ENCODE assay signal across 8 cellular contexts in genomic region chr3:49411968-49412631, GRCh38.
DNase-seq lines count a peak whose midpoint lies in the region; ATAC-seq and TF ChIP-seq lines count a peak whose summit lies in the region.

RHOA (minus strand) TSS chr3:49411976; CDS start chr3:49375589, 36,387 bp downstream.
TCTA (plus strand) TSS chr3:49412423; CDS start chr3:49412427, 4 bp downstream.

- ATAC-seq in GM19025 (IDR thresholded peaks at IDR 0.05; ENCODE audit: low read depth, unreplicated experiment) (peak; percentile 61), HG03342 (IDR thresholded peaks at IDR 0.05; ENCODE audit: unreplicated experiment) (peak; percentile 69)
- ATAC-seq in central memory CD8-positive, alpha-beta T cell (replicated peaks; ENCODE audit: extremely low read depth, poor library complexity, severe bottlenecking), result peak; percentile 86

- H3K36me3 Mint-ChIP-seq in central memory CD8-positive, alpha-beta T cell (ENCODE audit: insufficient read depth), result peaks cover 24% of the 10 kb centered on the region

- DNase-seq in AG09309 (ENCODE audit: low read depth) (peak; percentile 100), NCI-H446 (lab: John Stamatoyannopoulos, UW) (peak; percentile 96 to 98), iris pigment epithelial cell (ENCODE audit: low read depth) (peak; percentile 100)
- DNase-seq in activated CD4-positive, CD25-positive, alpha-beta regulatory T cell treated with anti-CD3 and anti-CD28 coated beads, Interleukin-2, amount 50 U/mL, for 16 hours (ENCODE audit: low read depth, low spot score), result peak; percentile 98
- peak; percentile 96 to 99 for DNase-seq in central memory CD8-positive, alpha-beta T cell (ENCODE audit: low spot score in 2 of 2)
- DNase-seq in stimulated activated CD4-positive, alpha-beta T cell treated with anti-CD3 and anti-CD28 coated beads, Interleukin-12 subunit alpha, Interleukin-12 subunit beta, amount 100 ng/mL, for 24 hours (ENCODE audit: low read depth in 2 of 2), result peak; percentile 96 to 98

- TF ChIP-seq CTCF in AG09309 (IDR thresholded peaks at IDR 0.05; ENCODE audit: control insufficient read depth, insufficient read depth, low read depth, low read length, missing control alignments), result no peak

- H3K4me1 Mint-ChIP-seq in central memory CD8-positive, alpha-beta T cell, result peaks cover 65% of the 10 kb centered on the region

- H3K9me3 Mint-ChIP-seq in central memory CD8-positive, alpha-beta T cell, result no peaks in the 10 kb centered on the region

- no peaks in the 10 kb centered on the region for H3K27me3 Mint-ChIP-seq in central memory CD8-positive, alpha-beta T cell

- peak within 1 kb of the TSS; percentile 80 for H3K4me3 ChIP-seq in AG09309 (ENCODE audit: control insufficient read depth, low read depth, low read length)

- H3K4me3 Mint-ChIP-seq in central memory CD8-positive, alpha-beta T cell, result peak within 1 kb of the TSS; percentile 82

- peak within 1 kb of the TSS; percentile 75 for H3K27ac Mint-ChIP-seq in central memory CD8-positive, alpha-beta T cell (ENCODE audit: low read depth)

Comparison
In these comparisons a context has a peak if more than half of its experiments do, and no peak if none do; other contexts are left out.
1. Peak in every context shown above with its lines: DNase-seq, ATAC-seq and H3K4me3 ChIP-seq.